ENCODE assay signal across 22 cellular contexts in genomic region chr12:101521136-101521535, GRCh38. TPM values are rescaled to one million over a fixed set of nuclear protein-coding genes. Genes with fewer than 3 reads are reported as not detected.
DNase-seq lines count a peak whose midpoint lies in the region; ATAC-seq, FAIRE-seq and TF ChIP-seq lines count a peak whose summit lies in the region.
"Had no signal": no experiment of that assay in that cellular context is flagged by ENCODE, and none has a peak within 500 bp of the region (broad histone marks: within the 10 kb centered on the region; RNA-seq: fewer than 3 reads in every experiment).

No MANE protein-coding gene starts in this region.

- no peak for TF ChIP-seq RAD21 in HepG2 (CRISPR knock-in tag; IDR thresholded peaks at IDR 0.05)

- peak; percentile 65 for ATAC-seq in activated CD4-positive, alpha-beta T cell treated with anti-CD3 and anti-CD28 coated beads for 36 hours
- ATAC-seq in HepG2, result no peak
- no peak for ATAC-seq in right lobe of liver
- ATAC-seq in GM21717 (IDR thresholded peaks at IDR 0.05; ENCODE audit: unreplicated experiment), result no peak
- ATAC-seq: A549 had no signal

- H3K4me1 Mint-ChIP-seq in activated CD4-positive, alpha-beta T cell treated with anti-CD3 and anti-CD28 coated beads for 36 hours, result peaks cover 4% of the 10 kb centered on the region
- H3K4me1 Mint-ChIP-seq: IgD-negative memory B cell had no signal

- in situ Hi-C loops in HepG2 (cut with HindIII; ENCODE audit: extremely low pct_ligation_motif_present, low pct_unique_long_range_greater_than_20kb), result no loop called here

- H3K27me3 Mint-ChIP-seq in activated CD4-positive, alpha-beta T cell treated with anti-CD3 and anti-CD28 coated beads for 36 hours, result peaks cover 3% of the 10 kb centered on the region

- H4K20me1 ChIP-seq in HepG2 (ENCODE audit: insufficient read depth, low read length), result no peaks in the 10 kb centered on the region

- DNase-seq in activated CD4-positive, alpha-beta T cell treated with anti-CD3 and anti-CD28 coated beads for 36 hours, result peak; percentile 11
- DNase-seq in activated CD4-positive, alpha-beta T cell treated with anti-CD3 and anti-CD28 coated beads, Interleukin-2, amount 50 U/mL, for 1 hour, result no peak
- DNase-seq in HepG2 (ENCODE audit: low spot score), result no peak
- no peak for DNase-seq in right lobe of liver
- peak; percentile 55 for DNase-seq in OCI-M1 (lab: John Stamatoyannopoulos, UW)
- DNase-seq in NCI-H146 treated with DMSO at 0.1 percent for 48 hours (lab: John Stamatoyannopoulos, UW; ENCODE audit: unreplicated experiment), result no peak
- DNase-seq: AML-193; Caco-2; CD4-positive, alpha-beta T cell; H9 had no signal

- no peak overlapping the region for H3K4me3 Mint-ChIP-seq in activated CD4-positive, alpha-beta T cell treated with anti-CD3 and anti-CD28 coated beads for 36 hours
- H3K4me3 Mint-ChIP-seq: CD4-positive, alpha-beta T cell; H9; IgD-negative memory B cell had no signal

- H3K27ac Mint-ChIP-seq in activated CD4-positive, alpha-beta T cell treated with anti-CD3 and anti-CD28 coated beads for 36 hours, result no peak overlapping the region
- H3K27ac Mint-ChIP-seq: CD4-positive, alpha-beta T cell; H9; IgD-negative memory B cell had no signal

- TF ChIP-seq EP300 in HepG2 (IDR thresholded peaks at IDR 0.05; ENCODE audit: low read depth in 2 of 2, low read length in 2 of 2), result no peak
- no peak for TF ChIP-seq EP300 in HepG2 (CRISPR knock-in tag; IDR thresholded peaks at IDR 0.05; ENCODE audit: borderline replicate concordance)

- no peak for FAIRE-seq in HepG2 (lab: Jason Lieb, UNC)
- FAIRE-seq: A549, D721Med, G401.6, GM12891, GM19239, H1, HTR-8/SVneo had no signal

- TF ChIP-seq CTCF in HepG2 (CRISPR knock-in tag; IDR thresholded peaks at IDR 0.05) (no peak), right lobe of liver (IDR thresholded peaks at IDR 0.05) (no peak)

- no peak overlapping the region for H3K4me2 ChIP-seq in HepG2 (ENCODE audit: low read depth, low read length)
- H3K4me2 ChIP-seq: A549 had no signal

- H3K4me1 ChIP-seq in HepG2 (ENCODE audit: insufficient read depth, low read length) (peaks cover 7% of the 10 kb centered on the region; the same call in 1 of the 2 replicates), right lobe of liver (no peaks in the 10 kb centered on the region)
- H3K4me1 ChIP-seq: Caco-2 had no signal

- H3K79me2 ChIP-seq in HepG2 (ENCODE audit: insufficient read depth, low read length), result no peaks in the 10 kb centered on the region

- WGBS in HepG2 (ENCODE audit: low lambda C conversion rate), result 8% methylated on average over 1 of the region's 1 CpG
- 15% methylated on average over 1 of the region's 1 CpG for WGBS in right lobe of liver (ENCODE audit: insufficient coverage, low coverage, low lambda C conversion rate, missing lambda C conversion rate)

- TF ChIP-seq POLR2A in HepG2 (IDR thresholded peaks at IDR 0.05; ENCODE audit: insufficient read depth in 1 of 2, low read depth in 2 of 2, low read length in 2 of 2), result no peak
- TF ChIP-seq POLR2A in right lobe of liver (IDR thresholded peaks at IDR 0.05), result no peak

- CTCF ChIA-PET in activated CD4-positive, alpha-beta T cell treated with anti-CD3 and anti-CD28 coated beads for 36 hours (lab: Charles Lee), result no interaction called here
- CTCF ChIA-PET in HepG2 (lab: Yijun Ruan, JAX; ENCODE audit: low intra/inter-chr PET ratio, low total read pairs), result no interaction called here

- no peaks in the 10 kb centered on the region for H3K36me3 Mint-ChIP-seq in activated CD4-positive, alpha-beta T cell treated with anti-CD3 and anti-CD28 coated beads for 36 hours (ENCODE audit: low read depth)

- H3K27me3 ChIP-seq in HepG2 (ENCODE audit: control insufficient read depth in 1 of 2, insufficient read depth in 2 of 2, low read length in 2 of 2) (peaks cover 0 to 8% of the 10 kb centered on the region in 2 experiments; a peak in 1 of 5 replicates), right lobe of liver (no peaks in the 10 kb centered on the region)

- no peak overlapping the region for H3K27ac ChIP-seq in HepG2 (ENCODE audit: extremely low read length, insufficient read depth, low read length)
- no peak overlapping the region for H3K27ac ChIP-seq in right lobe of liver
- H3K27ac ChIP-seq: 22Rv1, A549, C4-2B had no signal

- H2AFZ ChIP-seq in HepG2 (ENCODE audit: low read length), result no peak overlapping the region

- H3K9ac ChIP-seq in HepG2 (ENCODE audit: insufficient read depth, low read depth, low read length), result no peak overlapping the region

- H3K9me3 Mint-ChIP-seq in activated CD4-positive, alpha-beta T cell treated with anti-CD3 and anti-CD28 coated beads for 36 hours (ENCODE audit: low read depth), result peaks cover 3% of the 10 kb centered on the region
- H3K9me3 Mint-ChIP-seq: CD4-positive, alpha-beta T cell; H9 had no signal

- H3K4me3 ChIP-seq in HepG2 (replicated peaks in 1 of 3; ENCODE audit: insufficient read depth in 1 of 3, low read depth in 2 of 3, low read length in 3 of 3) (no peak overlapping the region), right lobe of liver (no peak overlapping the region)
- H3K4me3 ChIP-seq: A549 had no signal

- H3K36me3 ChIP-seq in HepG2 (replicated peaks in 1 of 2; ENCODE audit: control insufficient read depth in 1 of 2, insufficient read depth in 2 of 2, low read length in 2 of 2) (no peaks in the 10 kb centered on the region), right lobe of liver (no peaks in the 10 kb centered on the region)

- intact Hi-C loops in activated CD4-positive, alpha-beta T cell treated with anti-CD3 and anti-CD28 coated beads for 36 hours (cut with DNase I, micrococcal nuclease), result no loop called here
- intact Hi-C loops in HepG2 (cut with micrococcal nuclease; ENCODE audit: unreplicated experiment), result no loop called here
- intact Hi-C loops in right lobe of liver (cut with DNase I), result no loop called here

- BruUV-seq in HepG2 (replicated peaks; lab: Mats Ljungman, UMichigan), result no TSS peak

- POLR2A ChIA-PET in activated CD4-positive, alpha-beta T cell treated with anti-CD3 and anti-CD28 coated beads for 36 hours (lab: Charles Lee), result no interaction called here
- POLR2A ChIA-PET in HepG2 (lab: Yijun Ruan, JAX), result no interaction called here

- no peaks in the 10 kb centered on the region for H3K9me3 ChIP-seq in HepG2 (ENCODE audit: low read length)
- H3K9me3 ChIP-seq in right lobe of liver, result no peaks in the 10 kb centered on the region
- H3K9me3 ChIP-seq: A549, Caco-2 had no signal

TF ChIP-seq in HepG2, 621 proteins besides CTCF, POLR2A, EP300 and RAD21 (continues in another document):
- TF ChIP-seq IRF2 (CRISPR knock-in tag; IDR thresholded peaks at IDR 0.05), result no peak

RNA-seq across cellular contexts. Expression of gene SPIC, which starts 46.0 kb away (rescaled TPM):
- not detected for total RNA-seq in activated CD4-positive, alpha-beta T cell treated with anti-CD3 and anti-CD28 coated beads for 36 hours
- total RNA-seq in HepG2 (2016; rRNA removed; fragmentation: Illumina TruSeq; extraction: Trizol) (not detected in 2 replicates), right lobe of liver (1 to 10 TPM in 4 of 6 experiments, under 1 TPM in 2; 0.43 to 7.1 (median 1.4) TPM)
- total RNA-seq in HepG2 (2016; cell fraction: cytosol; rRNA removed; fragmentation: Illumina TruSeq; extraction: Trizol; ENCODE audit: low read depth), result not detected in 2 replicates
- not detected in 2 replicates for total RNA-seq in HepG2 (2016; cell fraction: insoluble cytoplasmic fraction; rRNA removed; fragmentation: Illumina TruSeq; extraction: Trizol)
- not detected in 2 replicates for total RNA-seq in HepG2 (2016; cell fraction: membrane; rRNA removed; fragmentation: Illumina TruSeq; extraction: Trizol)
- total RNA-seq in HepG2 (2016; cell fraction: nucleus; rRNA removed; fragmentation: Illumina TruSeq; extraction: Trizol), result not detected in 2 replicates
- not detected in 2 replicates for polyA plus RNA-seq in HepG2 (2011; rRNA removed)
- polyA plus RNA-seq in HepG2 (2011; cell fraction: cytosol; rRNA removed), result not detected in 2 replicates
- polyA plus RNA-seq in HepG2 (2011; cell fraction: nucleus; rRNA removed), result not detected in 2 replicates
- polyA plus RNA-seq in HepG2 (2012), result not detected in 2 replicates
- polyA plus RNA-seq in HepG2 (2016; cell fraction: cytosol; fragmentation: Illumina TruSeq; extraction: Trizol; ENCODE audit: low read depth), result not detected in 2 replicates
- polyA plus RNA-seq in HepG2 (2016; cell fraction: insoluble cytoplasmic fraction; fragmentation: Illumina TruSeq; extraction: Trizol; ENCODE audit: low read depth), result not detected in 2 replicates
- polyA plus RNA-seq in HepG2 (2016; cell fraction: membrane; fragmentation: Illumina TruSeq; extraction: Trizol; ENCODE audit: low read depth), result not detected in 2 replicates
- polyA plus RNA-seq in HepG2 (2016; cell fraction: nucleus; fragmentation: Illumina TruSeq; extraction: Trizol; ENCODE audit: insufficient read depth, low read depth), result not detected in 2 replicates
- polyA minus RNA-seq in HepG2 (2011; rRNA and poly(A)+ RNA removed; ENCODE audit: low replicate concordance), result not detected in 2 replicates
- not detected in 2 replicates for polyA minus RNA-seq in HepG2 (2011; cell fraction: cytosol; rRNA and poly(A)+ RNA removed)
- not detected in 2 replicates for polyA minus RNA-seq in HepG2 (2011; cell fraction: nucleus; rRNA and poly(A)+ RNA removed)
- total RNA-seq: Caco-2; CD4-positive, alpha-beta T cell; H1; H9 had no signal
- polyA plus RNA-seq: A549, BJ, H1, IgD-negative memory B cell had no signal

Comparison
In these comparisons a context has a peak if more than half of its experiments do, and no peak if none do; other contexts are left out.
1. DNase-seq: peak in activated CD4-positive, alpha-beta T cell treated with anti-CD3 and anti-CD28 coated beads for 36 hours (single experiment) and OCI-M1 (single experiment); none in activated CD4-positive, alpha-beta T cell treated with anti-CD3 and anti-CD28 coated beads, Interleukin-2, amount 50 U/mL, for 1 hour (single experiment), HepG2 (single experiment), right lobe of liver (0 of 3) and NCI-H146 treated with DMSO at 0.1 percent for 48 hours (single experiment).